32 cellular contexts compared by ENCODE assay signal in genomic region chr17:68809148-68809547, GRCh38.
"Had no signal": no experiment of that assay in that cellular context is flagged by ENCODE, and none has a peak within 500 bp of the region (broad histone marks: within the 10 kb centered on the region; RNA-seq: fewer than 3 reads in every experiment).

No MANE protein-coding gene starts in this region.

- H3K27me3 ChIP-seq: brain microvascular endothelial cell, Peyer's patch had no signal

- DNase-seq: activated B cell treated with CpG ODN at 0.5 μM for 24 hours; activated CD4-positive, alpha-beta memory T cell treated with anti-CD3 and anti-CD28 coated beads, Interleukin-2, amount 10 ng/mL, durations not matched to agents 7 days and 5 days; activated CD4-positive, alpha-beta T cell treated with anti-CD3 and anti-CD28 coated beads for 4 hours; activated CD4-positive, CD25-positive, alpha-beta regulatory T cell treated with anti-CD3 and anti-CD28 coated beads, Interleukin-2, amount 50 U/mL, for 72 hours; activated CD8-positive, alpha-beta memory T cell treated with anti-CD3 and anti-CD28 coated beads for 24 hours; activated CD8-positive, alpha-beta memory T cell treated with anti-CD3 and anti-CD28 coated beads, Interleukin-2, amount 10 ng/mL, durations not matched to agents 7 days and 5 days; activated CD8-positive, alpha-beta memory T cell treated with anti-CD3 and anti-CD28 coated beads, Interleukin-2, amount 50 U/mL, for 48 hours; activated effector memory CD4-positive, alpha-beta T cell treated with Interleukin-2 at 50 U/mL for 16 hours; activated naive CD4-positive, alpha-beta T cell treated with anti-CD3 and anti-CD28 coated beads, Interleukin-2, amount 10 ng/mL, durations not matched to agents 7 days and 5 days; activated naive CD8-positive, alpha-beta T cell treated with anti-CD3 and anti-CD28 coated beads for 36 hours; activated T-cell treated with anti-CD3 and anti-CD28 coated beads, Interleukin-2, amount 50 U/mL, for 48 hours; amniotic stem cell; aorta; brain microvascular endothelial cell; NCI-H1092 treated with DMSO at 0.1 percent for 48 hours; NCI-H1417; NCI-H146; NCI-H187 treated with DMSO at 0.1 percent for 48 hours; NCI-H2081; NCI-H2171 treated with DMSO at 0.1 percent for 48 hours; NCI-H226; NCI-H446 treated with DMSO at 0.1 percent for 48 hours; NCI-H524; NCI-H69; Peyer's patch; RPMI8226; SW 1271; T-helper 1 cell; T-helper 2 cell; T-helper 9 cell had no signal

- H3K27ac ChIP-seq: brain microvascular endothelial cell, Peyer's patch, VCaP had no signal

- H3K4me1 Mint-ChIP-seq: activated B cell treated with CpG ODN at 0.5 μM for 24 hours; activated CD4-positive, alpha-beta memory T cell treated with anti-CD3 and anti-CD28 coated beads, Interleukin-2, amount 10 ng/mL, durations not matched to agents 7 days and 5 days; activated CD8-positive, alpha-beta memory T cell treated with anti-CD3 and anti-CD28 coated beads, Interleukin-2, amount 10 ng/mL, durations not matched to agents 7 days and 5 days; activated naive CD4-positive, alpha-beta T cell treated with anti-CD3 and anti-CD28 coated beads, Interleukin-2, amount 10 ng/mL, durations not matched to agents 7 days and 5 days; activated naive CD8-positive, alpha-beta T cell treated with anti-CD3 and anti-CD28 coated beads for 36 hours had no signal

- H3K36me3 Mint-ChIP-seq: activated CD8-positive, alpha-beta memory T cell treated with anti-CD3 and anti-CD28 coated beads, Interleukin-2, amount 10 ng/mL, durations not matched to agents 7 days and 5 days; activated naive CD4-positive, alpha-beta T cell treated with anti-CD3 and anti-CD28 coated beads, Interleukin-2, amount 10 ng/mL, durations not matched to agents 7 days and 5 days; activated naive CD8-positive, alpha-beta T cell treated with anti-CD3 and anti-CD28 coated beads for 36 hours had no signal

- H3K27ac Mint-ChIP-seq: activated B cell treated with CpG ODN at 0.5 μM for 24 hours; activated CD4-positive, alpha-beta memory T cell treated with anti-CD3 and anti-CD28 coated beads, Interleukin-2, amount 10 ng/mL, durations not matched to agents 7 days and 5 days; activated CD8-positive, alpha-beta memory T cell treated with anti-CD3 and anti-CD28 coated beads, Interleukin-2, amount 10 ng/mL, durations not matched to agents 7 days and 5 days; activated naive CD4-positive, alpha-beta T cell treated with anti-CD3 and anti-CD28 coated beads, Interleukin-2, amount 10 ng/mL, durations not matched to agents 7 days and 5 days; activated naive CD8-positive, alpha-beta T cell treated with anti-CD3 and anti-CD28 coated beads for 36 hours had no signal

- H3K4me3 Mint-ChIP-seq: activated B cell treated with CpG ODN at 0.5 μM for 24 hours; activated CD4-positive, alpha-beta memory T cell treated with anti-CD3 and anti-CD28 coated beads, Interleukin-2, amount 10 ng/mL, durations not matched to agents 7 days and 5 days; activated CD8-positive, alpha-beta memory T cell treated with anti-CD3 and anti-CD28 coated beads, Interleukin-2, amount 10 ng/mL, durations not matched to agents 7 days and 5 days; activated naive CD4-positive, alpha-beta T cell treated with anti-CD3 and anti-CD28 coated beads, Interleukin-2, amount 10 ng/mL, durations not matched to agents 7 days and 5 days; activated naive CD8-positive, alpha-beta T cell treated with anti-CD3 and anti-CD28 coated beads for 36 hours had no signal

- H3K9me3 Mint-ChIP-seq: activated B cell treated with CpG ODN at 0.5 μM for 24 hours; activated CD4-positive, alpha-beta memory T cell treated with anti-CD3 and anti-CD28 coated beads, Interleukin-2, amount 10 ng/mL, durations not matched to agents 7 days and 5 days had no signal

- H3K36me3 ChIP-seq: brain microvascular endothelial cell, Peyer's patch had no signal

- ATAC-seq: activated CD8-positive, alpha-beta memory T cell treated with anti-CD3 and anti-CD28 coated beads, Interleukin-2, amount 10 ng/mL, durations not matched to agents 7 days and 5 days; K562 had no signal

- H3K27me3 Mint-ChIP-seq: activated B cell treated with CpG ODN at 0.5 μM for 24 hours; activated CD8-positive, alpha-beta memory T cell treated with anti-CD3 and anti-CD28 coated beads, Interleukin-2, amount 10 ng/mL, durations not matched to agents 7 days and 5 days; activated naive CD4-positive, alpha-beta T cell treated with anti-CD3 and anti-CD28 coated beads, Interleukin-2, amount 10 ng/mL, durations not matched to agents 7 days and 5 days had no signal

- H3K4me3 ChIP-seq: K562, Peyer's patch had no signal

- H3K4me1 ChIP-seq: Peyer's patch had no signal

- H3K9me3 ChIP-seq: Peyer's patch had no signal
